ENCODE assay signal across 8 cellular contexts in genomic region chr1:12184008-12184681, GRCh38. TPM values are rescaled to one million over a fixed set of nuclear protein-coding genes. Genes with fewer than 3 reads are reported as not detected.
DNase-seq lines count a peak whose midpoint lies in the region; ATAC-seq lines count a peak whose summit lies in the region.

No MANE protein-coding gene starts in this region.

- no peak for ATAC-seq in HG03432 (IDR thresholded peaks at IDR 0.05; ENCODE audit: unreplicated experiment)

- DNase-seq in NCI-H2227 (lab: John Stamatoyannopoulos, UW; ENCODE audit: unreplicated experiment) (peak; percentile 31), NCI-H2227 treated with DMSO at 0.1 percent for 48 hours (lab: John Stamatoyannopoulos, UW) (no peak), amniotic stem cell (lab: John Stamatoyannopoulos, UW) (peak; percentile 9), hippocampal formation (lab: John Stamatoyannopoulos, UW) (peak; percentile 41 to 68), renal cortical epithelial cell (ENCODE audit: low read depth) (peak; percentile 85), LoVo (ENCODE audit: low spot score) (no peak)
- DNase-seq in activated CD4-positive, alpha-beta T cell treated with anti-CD3 and anti-CD28 coated beads, Interleukin-2, amount 50 U/mL, for 48 hours: no peak

RNA-seq across cellular contexts. Expression of gene TNFRSF1B, which starts 17.4 kb away (rescaled TPM):
- total RNA-seq in renal cortical epithelial cell: 0.35 and 1.6 TPM in 2 replicates

RNA-seq across cellular contexts. Expression of gene VPS13D, which starts 45.7 kb away (rescaled TPM):
- total RNA-seq in renal cortical epithelial cell: 20.0 and 74.1 TPM in 2 replicates

Comparison
In these comparisons a context has a peak if more than half of its experiments do, and no peak if none do; other contexts are left out.
1. DNase-seq: peak in NCI-H2227 (single experiment), amniotic stem cell (single experiment), hippocampal formation (2 of 2) and renal cortical epithelial cell (single experiment); none in NCI-H2227 treated with DMSO at 0.1 percent for 48 hours (single experiment), LoVo (single experiment) and activated CD4-positive, alpha-beta T cell treated with anti-CD3 and anti-CD28 coated beads, Interleukin-2, amount 50 U/mL, for 48 hours (0 of 2).